In the genomic region with DNA sequence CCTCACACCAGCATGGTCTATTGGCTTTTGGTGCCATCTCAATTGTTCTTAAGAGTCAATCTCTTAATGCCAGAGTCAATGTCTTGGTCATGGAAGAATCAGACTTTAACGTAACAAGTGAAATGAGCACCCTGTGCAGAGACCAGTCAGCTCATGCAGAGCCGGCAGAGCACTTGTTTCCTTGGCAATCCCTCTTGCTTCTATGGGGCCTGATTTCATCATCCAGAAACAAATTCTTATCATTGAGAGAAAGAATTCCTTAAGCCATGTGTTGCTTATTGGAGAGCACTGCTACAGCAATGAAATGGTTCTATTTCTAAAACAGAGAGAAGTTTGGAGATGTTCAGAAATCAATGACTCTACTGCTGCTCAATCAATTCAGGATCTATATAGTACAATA, we compare ENCODE assay signal across 12 cellular contexts.
A peak's percentile ranks its signal among the peaks of the same experiment; 100 is the strongest.
DNase-seq lines count a peak whose midpoint lies in the region; ATAC-seq and TF ChIP-seq lines count a peak whose summit lies in the region.
"Had no signal": no experiment of that assay in that cellular context is flagged by ENCODE, and none has a peak within 500 bp of the region (broad histone marks: within the 10 kb centered on the region; RNA-seq: fewer than 3 reads in every experiment).

No MANE protein-coding gene starts in this region.

- H2BK20ac ChIP-seq in IMR-90 (ENCODE audit: low read depth, low read length) = no peak overlapping the region

- dilution Hi-C loops in IMR-90 (cut with HindIII; ENCODE audit: low sequenced_read_pairs, unreplicated experiment) = no loop called here

- CTCF ChIA-PET in IMR-90 (lab: Yijun Ruan, JAX) = no interaction called here

- H3K27me3 Mint-ChIP-seq in activated T-helper 2 cell treated with anti-CD3 and anti-CD28 coated beads, Interferon-gamma antibody, Interleukin-2, Interleukin-4, amounts not matched to agents 10 μg/mL and 5 μg/mL and 100 μg/mL, durations not matched to agents 14 hours and 24 hours and 36 hours (ENCODE audit: low read depth) = no peaks in the 10 kb centered on the region

- no peak overlapping the region for H4K5ac ChIP-seq in IMR-90 (ENCODE audit: low read depth, low read length)

- WGBS in IMR-90 (ENCODE audit: extremely low coverage in 2 of 2, insufficient read length in 1 of 2), 2 experiments = no CpG with 5 or more reads among the region's 2 CpGs

- ATAC-seq in IMR-90 (ENCODE audit: low read depth) (no peak), HG03135 (IDR thresholded peaks at IDR 0.05; ENCODE audit: unreplicated experiment) (no peak)
- ATAC-seq: A549 had no signal

- H3K4ac ChIP-seq in IMR-90 (ENCODE audit: low read depth, low read length) = no peak overlapping the region

- no peaks in the 10 kb centered on the region for H3K4me1 ChIP-seq in IMR-90 (ENCODE audit: control insufficient read depth, insufficient read depth, low read length)
- H3K4me1 ChIP-seq in breast epithelium = no peaks in the 10 kb centered on the region
- H3K4me1 ChIP-seq: A549, BLaER1 had no signal

- no peak for TF ChIP-seq CTCF in IMR-90 (conservative IDR thresholded peaks at IDR 0.05; ENCODE audit: low read depth, low read length)
- TF ChIP-seq CTCF in choroid plexus epithelial cell (conservative IDR thresholded peaks at IDR 0.05; ENCODE audit: low read depth, low read length) = no peak
- TF ChIP-seq CTCF in breast epithelium (IDR thresholded peaks at IDR 0.05) = no peak

- no peak overlapping the region for H3K4me2 ChIP-seq in IMR-90 (ENCODE audit: low read depth, low read length)
- H3K4me2 ChIP-seq: A549, BLaER1 had no signal

- H3K9me3 ChIP-seq in IMR-90 (ENCODE audit: control insufficient read depth, insufficient read depth, low read length) = no peaks in the 10 kb centered on the region
- H3K9me3 ChIP-seq in breast epithelium = no peaks in the 10 kb centered on the region
- H3K9me3 ChIP-seq: A549, BLaER1 had no signal

- POLR2A ChIA-PET in IMR-90 (lab: Charles Lee; ENCODE audit: unreplicated experiment) = no interaction called here

- no peak overlapping the region for H2AFZ ChIP-seq in IMR-90 (replicated peaks; ENCODE audit: low read length, poor library complexity)
- H2AFZ ChIP-seq: GM23248 had no signal

- H3K27ac ChIP-seq in IMR-90 (ENCODE audit: insufficient read depth, low read length) (no peak overlapping the region), breast epithelium (no peak overlapping the region)
- H3K27ac ChIP-seq: A549, BLaER1, GM23248 had no signal

- no peak overlapping the region for H3K27ac Mint-ChIP-seq in activated T-helper 2 cell treated with anti-CD3 and anti-CD28 coated beads, Interferon-gamma antibody, Interleukin-2, Interleukin-4, amounts not matched to agents 10 μg/mL and 5 μg/mL and 100 μg/mL, durations not matched to agents 14 hours and 24 hours and 36 hours

- H3K4me3 Mint-ChIP-seq in activated T-helper 2 cell treated with anti-CD3 and anti-CD28 coated beads, Interferon-gamma antibody, Interleukin-2, Interleukin-4, amounts not matched to agents 10 μg/mL and 5 μg/mL and 100 μg/mL, durations not matched to agents 14 hours and 24 hours and 36 hours (ENCODE audit: low read depth) = no peak overlapping the region
- H3K4me3 Mint-ChIP-seq: H9 had no signal

- H3K79me1 ChIP-seq in IMR-90 (ENCODE audit: low read depth in 1 of 2, low read length in 2 of 2) = no peaks in the 10 kb centered on the region

- H3K4me3 ChIP-seq in IMR-90 (ENCODE audit: insufficient read depth, low read depth, low read length) = no peak overlapping the region
- no peak overlapping the region for H3K4me3 ChIP-seq in choroid plexus epithelial cell (ENCODE audit: low read depth, low read length)
- no peak overlapping the region for H3K4me3 ChIP-seq in breast epithelium
- H3K4me3 ChIP-seq: A549, BLaER1, GM23248 had no signal

- H2BK5ac ChIP-seq in IMR-90 (ENCODE audit: low read depth, low read length, poor library complexity, severe bottlenecking) = no peak overlapping the region

- no peak overlapping the region for H3K23ac ChIP-seq in IMR-90 (ENCODE audit: low read depth, low read length)

- BruUV-seq in IMR-90 (replicated peaks; lab: Mats Ljungman, UMichigan) = no TSS peak

- H3K14ac ChIP-seq in IMR-90 (replicated peaks; ENCODE audit: low read depth, low read length) = no peak overlapping the region

- DNase-seq in IMR-90 (peak; percentile 27), choroid plexus epithelial cell (ENCODE audit: low read depth) (peak; percentile 67), fibroblast of the conjunctiva (ENCODE audit: low read depth) (peak; percentile 5), NCI-H345 treated with DMSO at 0.1 percent for 48 hours (lab: John Stamatoyannopoulos, UW; ENCODE audit: unreplicated experiment) (no peak), breast epithelium (ENCODE audit: low spot score in 2 of 2) (no peak)
- no peak for DNase-seq in activated T-helper 2 cell treated with anti-CD3 and anti-CD28 coated beads, Interferon-gamma antibody, Interleukin-2, Interleukin-4, amounts not matched to agents 10 μg/mL and 5 μg/mL and 100 μg/mL, durations not matched to agents 14 hours and 24 hours and 36 hours (ENCODE audit: low spot score)
- DNase-seq: AML-193, GM23248, H9 had no signal

- H2BK15ac ChIP-seq in IMR-90 (ENCODE audit: low read depth, low read length) = no peak overlapping the region

- H4K8ac ChIP-seq in IMR-90 (ENCODE audit: low read depth in 2 of 2, low read length in 2 of 2) = no peak overlapping the region

- no peak overlapping the region for H2AK5ac ChIP-seq in IMR-90 (ENCODE audit: low read depth, low read length)

- no peak overlapping the region for H2AK9ac ChIP-seq in IMR-90 (replicated peaks; ENCODE audit: low read depth, low read length, poor library complexity)

- no peak overlapping the region for H3K18ac ChIP-seq in IMR-90 (ENCODE audit: low read depth, low read length)

- H3K27me3 ChIP-seq in IMR-90 (ENCODE audit: control insufficient read depth, insufficient read depth, low read length) (no peaks in the 10 kb centered on the region), breast epithelium (no peaks in the 10 kb centered on the region)
- H3K27me3 ChIP-seq: BLaER1 had no signal

- no peaks in the 10 kb centered on the region for H3K9me1 ChIP-seq in IMR-90 (ENCODE audit: insufficient read depth, low read length)

- no peaks in the 10 kb centered on the region for H3K4me1 Mint-ChIP-seq in activated T-helper 2 cell treated with anti-CD3 and anti-CD28 coated beads, Interferon-gamma antibody, Interleukin-2, Interleukin-4, amounts not matched to agents 10 μg/mL and 5 μg/mL and 100 μg/mL, durations not matched to agents 14 hours and 24 hours and 36 hours (ENCODE audit: low read depth)

- no peak overlapping the region for H4K91ac ChIP-seq in IMR-90 (ENCODE audit: insufficient read depth, low read depth, low read length)

- intact Hi-C loops in IMR-90 (cut with micrococcal nuclease) (no loop called here), breast epithelium (cut with DNase I; ENCODE audit: low total_unique reads) (no loop called here)
- intact Hi-C loops in activated T-helper 2 cell treated with anti-CD3 and anti-CD28 coated beads, Interferon-gamma antibody, Interleukin-2, Interleukin-4, amounts not matched to agents 10 μg/mL and 5 μg/mL and 100 μg/mL, durations not matched to agents 14 hours and 24 hours and 36 hours (cut with micrococcal nuclease) = no loop called here

- no peaks in the 10 kb centered on the region for H3K36me3 ChIP-seq in IMR-90 (ENCODE audit: control insufficient read depth, insufficient read depth, low read length)
- H3K36me3 ChIP-seq in breast epithelium = no peaks in the 10 kb centered on the region
- H3K36me3 ChIP-seq: BLaER1 had no signal

- in situ Hi-C loops in IMR-90 (cut with MboI; ENCODE audit: low sequenced_read_pairs) = loop anchor here (25.0 kb wide), 1 partner anchor 343 kb away; no protein-coding TSS in a partner anchor

- no peak overlapping the region for H3K9ac ChIP-seq in IMR-90 (ENCODE audit: low read depth, low read length)
- H3K9ac ChIP-seq: BLaER1, GM23248 had no signal

- H3K9me3 Mint-ChIP-seq in activated T-helper 2 cell treated with anti-CD3 and anti-CD28 coated beads, Interferon-gamma antibody, Interleukin-2, Interleukin-4, amounts not matched to agents 10 μg/mL and 5 μg/mL and 100 μg/mL, durations not matched to agents 14 hours and 24 hours and 36 hours = no peaks in the 10 kb centered on the region
- H3K9me3 Mint-ChIP-seq: H9 had no signal

- no peak overlapping the region for H3K56ac ChIP-seq in IMR-90 (ENCODE audit: extremely low read depth, insufficient read depth, low read length)

- H2BK120ac ChIP-seq in IMR-90 (ENCODE audit: low read depth, low read length) = no peak overlapping the region

- TF ChIP-seq POLR2A in IMR-90 (IDR thresholded peaks at IDR 0.05; ENCODE audit: low read depth, low read length) (no peak), breast epithelium (IDR thresholded peaks at IDR 0.05) (no peak)

- H3K36me3 Mint-ChIP-seq in activated T-helper 2 cell treated with anti-CD3 and anti-CD28 coated beads, Interferon-gamma antibody, Interleukin-2, Interleukin-4, amounts not matched to agents 10 μg/mL and 5 μg/mL and 100 μg/mL, durations not matched to agents 14 hours and 24 hours and 36 hours (ENCODE audit: low read depth) = no peaks in the 10 kb centered on the region

- TF ChIP-seq RAD21 in IMR-90 (IDR thresholded peaks at IDR 0.05; ENCODE audit: low read length) = no peak

- H4K20me1 ChIP-seq in IMR-90 (ENCODE audit: insufficient read depth, low read length) = no peaks in the 10 kb centered on the region
- H4K20me1 ChIP-seq: BLaER1 had no signal

TF ChIP-seq in IMR-90, 13 proteins besides CTCF, POLR2A, EP300 and RAD21:
- TF ChIP-seq FOS (IDR thresholded peaks at IDR 0.05; ENCODE audit: low read depth, low read length) = no peak
- TF ChIP-seq MAZ (IDR thresholded peaks at IDR 0.05; ENCODE audit: borderline replicate concordance, low read depth, low read length) = no peak
- TF ChIP-seq NFE2L2 (IDR thresholded peaks at IDR 0.05; ENCODE audit: low read depth, low read length) = no peak
TF ChIP-seq in IMR-90: peak in this region for 0.

Comparison
In these comparisons a context has a peak if more than half of its experiments do, and no peak if none do; other contexts are left out.
1. DNase-seq: peak in IMR-90 (single experiment), choroid plexus epithelial cell (single experiment) and fibroblast of the conjunctiva (single experiment); none in NCI-H345 treated with DMSO at 0.1 percent for 48 hours (single experiment), breast epithelium (0 of 2) and activated T-helper 2 cell treated with anti-CD3 and anti-CD28 coated beads, Interferon-gamma antibody, Interleukin-2, Interleukin-4, amounts not matched to agents 10 μg/mL and 5 μg/mL and 100 μg/mL, durations not matched to agents 14 hours and 24 hours and 36 hours (single experiment).